In the genomic region with DNA sequence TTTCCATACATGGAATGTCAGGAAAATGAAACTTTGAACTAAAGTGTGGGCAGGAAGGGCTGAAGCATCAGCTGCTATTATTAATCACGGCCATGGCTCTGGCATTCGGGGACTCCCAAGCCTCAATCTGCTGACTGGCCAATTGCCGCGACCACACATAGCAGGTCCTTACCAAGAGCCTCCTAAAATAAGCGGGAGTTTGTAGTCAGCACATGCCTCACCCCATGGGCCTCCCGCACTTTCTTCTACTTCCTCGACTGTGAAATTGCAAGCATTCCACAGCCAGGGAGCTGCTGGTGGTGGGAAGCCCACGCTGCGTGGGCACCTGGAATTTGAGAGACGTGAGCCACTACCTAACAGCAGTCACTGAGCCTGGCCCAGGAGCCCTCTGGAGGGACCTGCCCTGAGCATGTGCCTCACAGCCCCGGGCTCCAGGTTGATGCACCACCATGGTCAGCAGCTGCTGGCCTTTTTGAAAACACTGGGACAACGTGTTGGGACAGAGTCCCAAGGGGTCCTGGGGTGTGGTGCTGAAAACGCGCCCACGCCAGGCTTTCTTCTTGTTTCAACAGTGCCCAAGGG, we compare ENCODE assay signal across 2 cellular contexts.
TF ChIP-seq lines count a peak whose summit lies in the region.

No MANE protein-coding gene starts in this region.

TF ChIP-seq in SK-N-SH, 30 proteins besides CTCF, POLR2A, EP300 and RAD21 (continued from another document):
- TF ChIP-seq, protein P1, sequence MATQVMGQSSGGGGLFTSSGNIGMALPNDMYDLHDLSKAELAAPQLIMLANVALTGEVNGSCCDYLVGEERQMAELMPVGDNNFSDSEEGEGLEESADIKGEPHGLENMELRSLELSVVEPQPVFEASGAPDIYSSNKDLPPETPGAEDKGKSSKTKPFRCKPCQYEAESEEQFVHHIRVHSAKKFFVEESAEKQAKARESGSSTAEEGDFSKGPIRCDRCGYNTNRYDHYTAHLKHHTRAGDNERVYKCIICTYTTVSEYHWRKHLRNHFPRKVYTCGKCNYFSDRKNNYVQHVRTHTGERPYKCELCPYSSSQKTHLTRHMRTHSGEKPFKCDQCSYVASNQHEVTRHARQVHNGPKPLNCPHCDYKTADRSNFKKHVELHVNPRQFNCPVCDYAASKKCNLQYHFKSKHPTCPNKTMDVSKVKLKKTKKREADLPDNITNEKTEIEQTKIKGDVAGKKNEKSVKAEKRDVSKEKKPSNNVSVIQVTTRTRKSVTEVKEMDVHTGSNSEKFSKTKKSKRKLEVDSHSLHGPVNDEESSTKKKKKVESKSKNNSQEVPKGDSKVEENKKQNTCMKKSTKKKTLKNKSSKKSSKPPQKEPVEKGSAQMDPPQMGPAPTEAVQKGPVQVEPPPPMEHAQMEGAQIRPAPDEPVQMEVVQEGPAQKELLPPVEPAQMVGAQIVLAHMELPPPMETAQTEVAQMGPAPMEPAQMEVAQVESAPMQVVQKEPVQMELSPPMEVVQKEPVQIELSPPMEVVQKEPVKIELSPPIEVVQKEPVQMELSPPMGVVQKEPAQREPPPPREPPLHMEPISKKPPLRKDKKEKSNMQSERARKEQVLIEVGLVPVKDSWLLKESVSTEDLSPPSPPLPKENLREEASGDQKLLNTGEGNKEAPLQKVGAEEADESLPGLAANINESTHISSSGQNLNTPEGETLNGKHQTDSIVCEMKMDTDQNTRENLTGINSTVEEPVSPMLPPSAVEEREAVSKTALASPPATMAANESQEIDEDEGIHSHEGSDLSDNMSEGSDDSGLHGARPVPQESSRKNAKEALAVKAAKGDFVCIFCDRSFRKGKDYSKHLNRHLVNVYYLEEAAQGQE (IDR thresholded peaks at IDR 0.05; ENCODE audit: low read depth, low read length), result peak; percentile 72

TF ChIP-seq in SK-N-SH treated with all-trans-retinoic acid at 6 μM for 48 hours, 23 proteins besides CTCF, POLR2A, EP300 and RAD21 (continued from another document):
- TF ChIP-seq, protein P2, sequence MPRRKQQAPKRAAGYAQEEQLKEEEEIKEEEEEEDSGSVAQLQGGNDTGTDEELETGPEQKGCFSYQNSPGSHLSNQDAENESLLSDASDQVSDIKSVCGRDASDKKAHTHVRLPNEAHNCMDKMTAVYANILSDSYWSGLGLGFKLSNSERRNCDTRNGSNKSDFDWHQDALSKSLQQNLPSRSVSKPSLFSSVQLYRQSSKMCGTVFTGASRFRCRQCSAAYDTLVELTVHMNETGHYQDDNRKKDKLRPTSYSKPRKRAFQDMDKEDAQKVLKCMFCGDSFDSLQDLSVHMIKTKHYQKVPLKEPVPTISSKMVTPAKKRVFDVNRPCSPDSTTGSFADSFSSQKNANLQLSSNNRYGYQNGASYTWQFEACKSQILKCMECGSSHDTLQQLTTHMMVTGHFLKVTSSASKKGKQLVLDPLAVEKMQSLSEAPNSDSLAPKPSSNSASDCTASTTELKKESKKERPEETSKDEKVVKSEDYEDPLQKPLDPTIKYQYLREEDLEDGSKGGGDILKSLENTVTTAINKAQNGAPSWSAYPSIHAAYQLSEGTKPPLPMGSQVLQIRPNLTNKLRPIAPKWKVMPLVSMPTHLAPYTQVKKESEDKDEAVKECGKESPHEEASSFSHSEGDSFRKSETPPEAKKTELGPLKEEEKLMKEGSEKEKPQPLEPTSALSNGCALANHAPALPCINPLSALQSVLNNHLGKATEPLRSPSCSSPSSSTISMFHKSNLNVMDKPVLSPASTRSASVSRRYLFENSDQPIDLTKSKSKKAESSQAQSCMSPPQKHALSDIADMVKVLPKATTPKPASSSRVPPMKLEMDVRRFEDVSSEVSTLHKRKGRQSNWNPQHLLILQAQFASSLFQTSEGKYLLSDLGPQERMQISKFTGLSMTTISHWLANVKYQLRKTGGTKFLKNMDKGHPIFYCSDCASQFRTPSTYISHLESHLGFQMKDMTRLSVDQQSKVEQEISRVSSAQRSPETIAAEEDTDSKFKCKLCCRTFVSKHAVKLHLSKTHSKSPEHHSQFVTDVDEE (CRISPR knock-in tag; IDR thresholded peaks at IDR 0.05), result no peak
- TF ChIP-seq BACH2 (CRISPR knock-in tag; IDR thresholded peaks at IDR 0.05; ENCODE audit: borderline replicate concordance) (no peak), ZNF565 (CRISPR knock-in tag; conservative IDR thresholded peaks at IDR 0.05; ENCODE audit: low read depth) (no peak), PPARA (CRISPR knock-in tag; IDR thresholded peaks at IDR 0.05; ENCODE audit: borderline replicate concordance) (no peak), OSR1 (CRISPR knock-in tag; IDR thresholded peaks at IDR 0.05) (no peak), GLIS3 (CRISPR knock-in tag; IDR thresholded peaks at IDR 0.05) (no peak), ARNTL (CRISPR knock-in tag; IDR thresholded peaks at IDR 0.05; ENCODE audit: borderline replicate concordance, low read depth) (no peak), ZC3H10 (CRISPR knock-in tag; IDR thresholded peaks at IDR 0.05) (no peak), SNAI2 (CRISPR knock-in tag; IDR thresholded peaks at IDR 0.05) (no peak), TOX (CRISPR knock-in tag; IDR thresholded peaks at IDR 0.05; ENCODE audit: borderline replicate concordance) (no peak)
- TF ChIP-seq, protein P3, sequence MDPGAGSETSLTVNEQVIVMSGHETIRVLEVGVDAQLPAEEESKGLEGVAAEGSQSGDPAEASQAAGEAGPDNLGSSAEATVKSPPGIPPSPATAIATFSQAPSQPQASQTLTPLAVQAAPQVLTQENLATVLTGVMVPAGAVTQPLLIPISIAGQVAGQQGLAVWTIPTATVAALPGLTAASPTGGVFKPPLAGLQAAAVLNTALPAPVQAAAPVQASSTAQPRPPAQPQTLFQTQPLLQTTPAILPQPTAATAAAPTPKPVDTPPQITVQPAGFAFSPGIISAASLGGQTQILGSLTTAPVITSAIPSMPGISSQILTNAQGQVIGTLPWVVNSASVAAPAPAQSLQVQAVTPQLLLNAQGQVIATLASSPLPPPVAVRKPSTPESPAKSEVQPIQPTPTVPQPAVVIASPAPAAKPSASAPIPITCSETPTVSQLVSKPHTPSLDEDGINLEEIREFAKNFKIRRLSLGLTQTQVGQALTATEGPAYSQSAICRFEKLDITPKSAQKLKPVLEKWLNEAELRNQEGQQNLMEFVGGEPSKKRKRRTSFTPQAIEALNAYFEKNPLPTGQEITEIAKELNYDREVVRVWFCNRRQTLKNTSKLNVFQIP (CRISPR knock-in tag; IDR thresholded peaks at IDR 0.05; ENCODE audit: borderline replicate concordance, low read depth), result no peak
- TF ChIP-seq, protein P4, sequence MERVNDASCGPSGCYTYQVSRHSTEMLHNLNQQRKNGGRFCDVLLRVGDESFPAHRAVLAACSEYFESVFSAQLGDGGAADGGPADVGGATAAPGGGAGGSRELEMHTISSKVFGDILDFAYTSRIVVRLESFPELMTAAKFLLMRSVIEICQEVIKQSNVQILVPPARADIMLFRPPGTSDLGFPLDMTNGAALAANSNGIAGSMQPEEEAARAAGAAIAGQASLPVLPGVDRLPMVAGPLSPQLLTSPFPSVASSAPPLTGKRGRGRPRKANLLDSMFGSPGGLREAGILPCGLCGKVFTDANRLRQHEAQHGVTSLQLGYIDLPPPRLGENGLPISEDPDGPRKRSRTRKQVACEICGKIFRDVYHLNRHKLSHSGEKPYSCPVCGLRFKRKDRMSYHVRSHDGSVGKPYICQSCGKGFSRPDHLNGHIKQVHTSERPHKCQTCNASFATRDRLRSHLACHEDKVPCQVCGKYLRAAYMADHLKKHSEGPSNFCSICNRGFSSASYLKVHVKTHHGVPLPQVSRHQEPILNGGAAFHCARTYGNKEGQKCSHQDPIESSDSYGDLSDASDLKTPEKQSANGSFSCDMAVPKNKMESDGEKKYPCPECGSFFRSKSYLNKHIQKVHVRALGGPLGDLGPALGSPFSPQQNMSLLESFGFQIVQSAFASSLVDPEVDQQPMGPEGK (CRISPR knock-in tag; IDR thresholded peaks at IDR 0.05; ENCODE audit: borderline replicate concordance), result no peak
